In genomic region chr13:100528353-100528752, GRCh38 we compare ENCODE assay signal across 17 cellular contexts.
"Had no signal": no experiment of that assay in that cellular context is flagged by ENCODE, and none has a peak within 500 bp of the region (broad histone marks: within the 10 kb centered on the region; RNA-seq: fewer than 3 reads in every experiment).

No MANE protein-coding gene starts in this region.

- H3K27ac ChIP-seq: prostate gland, skin epidermis, spleen, testis, tibial artery, upper lobe of left lung had no signal

- H3K27ac Mint-ChIP-seq: dendritic cell treated with granulocyte-macrophage colony-stimulating factor and Interleukin-4, amounts not matched to agents 40 ng/mL and 50 ng/mL, for 4 days; memory B cell; natural killer cell; stimulated activated memory B cell treated with anti-CD40 and anti-IgM and Interleukin-4, amounts not matched to agents 10 μg/mL and 1 μg/mL and 100 μg/mL, for 72 hours had no signal

- H3K4me1 ChIP-seq: prostate gland, spleen, tibial artery, upper lobe of left lung had no signal

- H3K9me3 Mint-ChIP-seq: dendritic cell treated with granulocyte-macrophage colony-stimulating factor and Interleukin-4, amounts not matched to agents 40 ng/mL and 50 ng/mL, for 4 days; memory B cell; natural killer cell; neural crest cell; stimulated activated memory B cell treated with anti-CD40 and anti-IgM and Interleukin-4, amounts not matched to agents 10 μg/mL and 1 μg/mL and 100 μg/mL, for 72 hours had no signal

- H3K4me1 Mint-ChIP-seq: memory B cell; stimulated activated memory B cell treated with anti-CD40 and anti-IgM and Interleukin-4, amounts not matched to agents 10 μg/mL and 1 μg/mL and 100 μg/mL, for 72 hours had no signal

- H3K27me3 Mint-ChIP-seq: dendritic cell treated with granulocyte-macrophage colony-stimulating factor and Interleukin-4, amounts not matched to agents 40 ng/mL and 50 ng/mL, for 4 days; memory B cell; stimulated activated memory B cell treated with anti-CD40 and anti-IgM and Interleukin-4, amounts not matched to agents 10 μg/mL and 1 μg/mL and 100 μg/mL, for 72 hours had no signal

- H3K4me3 ChIP-seq: lung, prostate gland, skin epidermis, spleen, testis, tibial artery, upper lobe of left lung had no signal

- H3K4me3 Mint-ChIP-seq: dendritic cell treated with granulocyte-macrophage colony-stimulating factor and Interleukin-4, amounts not matched to agents 40 ng/mL and 50 ng/mL, for 4 days; memory B cell; natural killer cell; neural crest cell; stimulated activated memory B cell treated with anti-CD40 and anti-IgM and Interleukin-4, amounts not matched to agents 10 μg/mL and 1 μg/mL and 100 μg/mL, for 72 hours had no signal

- ATAC-seq: natural killer cell; right cardiac atrium; stimulated activated memory B cell treated with anti-CD40 and anti-IgM and Interleukin-4, amounts not matched to agents 10 μg/mL and 1 μg/mL and 100 μg/mL, for 72 hours; stimulated activated naive CD8-positive, alpha-beta T cell treated with anti-CD3 and anti-CD28 coated beads, Interleukin-15, Interleukin-2, amounts not matched to agents 100 U/mL and 50 U/mL, for 24 hours had no signal

- H3K27me3 ChIP-seq: spleen, testis, tibial artery, upper lobe of left lung had no signal

- H3K9me3 ChIP-seq: prostate gland, testis, tibial artery, upper lobe of left lung had no signal

- H3K36me3 ChIP-seq: prostate gland had no signal

- DNase-seq: effector memory CD4-positive, alpha-beta T cell; hypothalamus; natural killer cell; right cardiac atrium; spleen; stimulated activated CD4-positive, alpha-beta T cell treated with anti-CD3 and anti-CD28 coated beads, Interleukin-4, amount 100 ng/mL, for 4 hours; stimulated activated naive CD8-positive, alpha-beta T cell treated with anti-CD3 and anti-CD28 coated beads, Interleukin-15, Interleukin-2, amounts not matched to agents 100 U/mL and 50 U/mL, for 24 hours; testis; tibial artery had no signal
